In genomic region chr12:132936163-132936562, GRCh38 we compare ENCODE assay signal across 20 cellular contexts. TPM values are rescaled to one million over a fixed set of nuclear protein-coding genes. Genes with fewer than 3 reads are reported as not detected.
DNase-seq lines count a peak whose midpoint lies in the region; FAIRE-seq and TF ChIP-seq lines count a peak whose summit lies in the region.
"Had no signal": no experiment of that assay in that cellular context is flagged by ENCODE, and none has a peak within 500 bp of the region (broad histone marks: within the 10 kb centered on the region; RNA-seq: fewer than 3 reads in every experiment).

No MANE protein-coding gene starts in this region.

- no peak overlapping the region for H3K4me2 ChIP-seq in osteoblast (ENCODE audit: insufficient read depth, low read length)
- H3K4me2 ChIP-seq: A549; BLaER1 treated with 17β-estradiol and CSF1 and Interleukin-3, amounts not matched to agents 10 nM and 100 nM had no signal

- H3K36me3 ChIP-seq in adipocyte (ENCODE audit: control insufficient read depth, insufficient read depth, low read length, severe bottlenecking) = peaks cover 73% of the 10 kb centered on the region
- peaks cover 16% of the 10 kb centered on the region for H3K36me3 ChIP-seq in osteoblast (ENCODE audit: insufficient read depth, low read length)
- peaks cover 0 to 60% (median 8%) of the 10 kb centered on the region in 3 donors for H3K36me3 ChIP-seq in tibial nerve

- no peaks in the 10 kb centered on the region for H3K27me3 ChIP-seq in adipocyte (replicated peaks; ENCODE audit: control insufficient read depth, insufficient read depth, low read length)
- no peaks in the 10 kb centered on the region for H3K27me3 ChIP-seq in osteoblast (ENCODE audit: insufficient read depth, low read length)
- no peaks in the 10 kb centered on the region for H3K27me3 ChIP-seq in tibial nerve
- H3K27me3 ChIP-seq: BLaER1 treated with 17β-estradiol and CSF1 and Interleukin-3, amounts not matched to agents 10 nM and 100 nM had no signal

- no peak overlapping the region for H3K27ac ChIP-seq in osteoblast (ENCODE audit: low read depth, low read length)
- no peak overlapping the region for H3K27ac ChIP-seq in tibial nerve
- H3K27ac ChIP-seq: A549; BLaER1 treated with 17β-estradiol and CSF1 and Interleukin-3, amounts not matched to agents 10 nM and 100 nM; C4-2B had no signal

- TF ChIP-seq CTCF in osteoblast (IDR thresholded peaks at IDR 0.05; ENCODE audit: extremely low read depth, low read depth, low read length) (no peak), tibial nerve (IDR thresholded peaks at IDR 0.05) (no peak)

- H3K4me3 ChIP-seq in adipocyte (ENCODE audit: low read length) (peak overlapping the region; percentile 46), osteoblast (ENCODE audit: insufficient read depth, low read length) (no peak overlapping the region), tibial nerve (no peak overlapping the region)
- H3K4me3 ChIP-seq: A549; BLaER1 treated with 17β-estradiol and CSF1 and Interleukin-3, amounts not matched to agents 10 nM and 100 nM had no signal

- FAIRE-seq in A204.1 (lab: Jason Lieb, UNC) = peak; percentile 25
- FAIRE-seq: A549, D721Med, G401.6, GM12891, GM19239 had no signal

- H3K9me3 ChIP-seq in adipocyte (ENCODE audit: control insufficient read depth, low read length) (peaks cover 81% of the 10 kb centered on the region), osteoblast (ENCODE audit: low read depth, low read length) (peaks cover 27% of the 10 kb centered on the region), tibial nerve (peaks cover 0 to 90% (median 37%) of the 10 kb centered on the region in 4 donors)

- no peaks in the 10 kb centered on the region for H4K20me1 ChIP-seq in osteoblast (ENCODE audit: insufficient read depth, low read length)
- H4K20me1 ChIP-seq: BLaER1 treated with 17β-estradiol and CSF1 and Interleukin-3, amounts not matched to agents 10 nM and 100 nM had no signal

- H3K79me2 ChIP-seq in osteoblast (ENCODE audit: insufficient read depth, low read length) = no peaks in the 10 kb centered on the region

- TF ChIP-seq POLR2A in tibial nerve (IDR thresholded peaks at IDR 0.05) = no peak

- no peak for TF ChIP-seq EP300 in tibial nerve (IDR thresholded peaks at IDR 0.05)

- H3K4me1 ChIP-seq in adipocyte (ENCODE audit: control insufficient read depth, insufficient read depth, low read length) (no peaks in the 10 kb centered on the region), osteoblast (ENCODE audit: insufficient read depth, low read length) (no peaks in the 10 kb centered on the region), tibial nerve (no peaks in the 10 kb centered on the region)
- H3K4me1 ChIP-seq: A549; BLaER1 treated with 17β-estradiol and CSF1 and Interleukin-3, amounts not matched to agents 10 nM and 100 nM; Caco-2 had no signal

- H3K9ac ChIP-seq in adipocyte (ENCODE audit: low read length) = no peak overlapping the region
- H3K9ac ChIP-seq: BLaER1 treated with 17β-estradiol and CSF1 and Interleukin-3, amounts not matched to agents 10 nM and 100 nM had no signal

- H2AFZ ChIP-seq in osteoblast (ENCODE audit: low read length) = no peak overlapping the region

- 94 to 97% methylated on average over 2 of the region's 2 CpGs for WGBS in tibial nerve, 2 donors

- DNase-seq in adipocyte (ENCODE audit: low read depth) (no peak), osteoblast (ENCODE audit: insufficient read length, low spot score, missing footprints) (peak; percentile 46), tibial nerve (ENCODE audit: low spot score in 2 of 2) (no peak), NCI-H510A treated with DMSO at 0.1 percent for 48 hours (lab: John Stamatoyannopoulos, UW) (no peak)
- DNase-seq: 8988T; AML-193; Caco-2; Calu3; CD4-positive, alpha-beta T cell; CD8-positive, alpha-beta T cell; DMS79 treated with DMSO at 0.1 percent for 48 hours; GF-D8 had no signal

RNA-seq across cellular contexts. Expression of gene ZNF605, which starts 19.9 kb away (rescaled TPM):
- total RNA-seq in osteoblast (10.9 and 13.6 TPM in 2 replicates), tibial nerve (10 to 100 TPM in 1 of 4 donors, 1 to 10 TPM in 3; 7.9 to 20.6 (median 9.0) TPM)

RNA-seq across cellular contexts. Expression of gene CHFR, which starts 48.8 kb away (rescaled TPM):
- 54.8 and 55.0 TPM in 2 replicates for total RNA-seq in osteoblast
- 10 to 100 TPM; 36.1 to 58.6 (median 39.8) TPM for total RNA-seq in tibial nerve

RNA-seq across cellular contexts. Expression of gene ZNF26, which starts 50.0 kb away (rescaled TPM):
- 20.3 and 22.1 TPM in 2 replicates for total RNA-seq in osteoblast
- 10 to 100 TPM; 15.5 to 30.8 (median 21.2) TPM for total RNA-seq in tibial nerve
